ENCODE assay signal across 16 cellular contexts in the genomic region with DNA sequence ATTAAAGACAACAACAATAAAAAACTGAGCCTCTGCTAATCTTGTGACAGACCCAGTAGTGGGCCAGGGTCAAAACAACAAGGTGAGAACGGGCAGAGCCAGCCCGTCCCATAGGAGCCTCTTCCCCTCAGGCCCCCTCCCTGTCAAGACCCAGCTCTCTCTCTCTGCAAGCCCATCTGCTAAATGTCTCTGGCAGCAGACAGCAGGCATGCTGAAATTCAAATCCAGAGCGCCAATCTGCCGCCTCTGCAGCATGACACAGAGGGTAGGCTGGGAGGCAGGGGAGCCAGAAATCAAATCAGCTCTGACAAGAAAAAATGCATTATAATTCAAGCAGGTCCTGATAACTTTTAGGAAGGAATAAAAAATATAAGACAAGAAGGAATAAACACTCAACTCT. TPM values are rescaled to one million over a fixed set of nuclear protein-coding genes. Genes with fewer than 3 reads are reported as not detected.
DNase-seq lines count a peak whose midpoint lies in the region; ATAC-seq and TF ChIP-seq lines count a peak whose summit lies in the region.
"Had no signal": no experiment of that assay in that cellular context is flagged by ENCODE, and none has a peak within 500 bp of the region (broad histone marks: within the 10 kb centered on the region; RNA-seq: fewer than 3 reads in every experiment).

No MANE protein-coding gene starts in this region.

- no peaks in the 10 kb centered on the region for H4K20me1 ChIP-seq in PC-3 (ENCODE audit: low read length)
- H4K20me1 ChIP-seq: BLaER1 had no signal

- DNase-seq in GM03348 (ENCODE audit: low spot score) = peak; percentile 62
- peak; percentile 62 for DNase-seq in NCI-H524 treated with DMSO at 0.1 percent for 48 hours (lab: John Stamatoyannopoulos, UW)
- peak; percentile 78 for DNase-seq in glutamatergic neuron
- peak; percentile 66 for DNase-seq in putamen (ENCODE audit: low spot score)
- no peak for DNase-seq in activated CD4-positive, alpha-beta T cell treated with anti-CD3 and anti-CD28 coated beads, Interleukin-2, amount 10 ng/mL, durations not matched to agents 7 days and 5 days
- DNase-seq in COR-L47 (lab: John Stamatoyannopoulos, UW) = no peak
- no peak for DNase-seq in PC-3
- DNase-seq: activated CD8-positive, alpha-beta memory T cell treated with anti-CD3 and anti-CD28 coated beads, Interleukin-2, amount 50 U/mL, for 48 hours; activated naive CD8-positive, alpha-beta T cell treated with anti-CD3 and anti-CD28 coated beads, Interleukin-2, amount 50 U/mL, for 24 hours; cortex of kidney; NCI-H510A; retina; stimulated activated naive CD4-positive, alpha-beta T cell treated with Interleukin-2 at 50 U/mL for 16 hours had no signal

- H3K4me3 Mint-ChIP-seq in glutamatergic neuron (ENCODE audit: unreplicated experiment) = peak overlapping the region; percentile 68
- no peak overlapping the region for H3K4me3 Mint-ChIP-seq in activated CD4-positive, alpha-beta T cell treated with anti-CD3 and anti-CD28 coated beads, Interleukin-2, amount 10 ng/mL, durations not matched to agents 7 days and 5 days
- H3K4me3 Mint-ChIP-seq: activated naive CD8-positive, alpha-beta T cell treated with anti-CD3 and anti-CD28 coated beads, Interleukin-2, amount 50 U/mL, for 24 hours had no signal

- no peak overlapping the region for H3K4me2 ChIP-seq in PC-3 (ENCODE audit: low read length)
- H3K4me2 ChIP-seq: BLaER1 had no signal

- H3K27ac Mint-ChIP-seq in glutamatergic neuron (ENCODE audit: unreplicated experiment) = peak overlapping the region; percentile 96
- no peak overlapping the region for H3K27ac Mint-ChIP-seq in activated CD4-positive, alpha-beta T cell treated with anti-CD3 and anti-CD28 coated beads, Interleukin-2, amount 10 ng/mL, durations not matched to agents 7 days and 5 days
- H3K27ac Mint-ChIP-seq: activated naive CD8-positive, alpha-beta T cell treated with anti-CD3 and anti-CD28 coated beads, Interleukin-2, amount 50 U/mL, for 24 hours had no signal

- intact Hi-C loops in PC-3 (cut with micrococcal nuclease) = no loop called here

- POLR2A ChIA-PET in activated CD4-positive, alpha-beta T cell treated with anti-CD3 and anti-CD28 coated beads, Interleukin-2, amount 10 ng/mL, durations not matched to agents 7 days and 5 days (lab: Charles Lee) = no interaction called here
- POLR2A ChIA-PET in PC-3 (lab: Charles Lee; ENCODE audit: unreplicated experiment) = no interaction called here

- ATAC-seq in HG03354 (IDR thresholded peaks at IDR 0.05; ENCODE audit: poor library complexity, severe bottlenecking, unreplicated experiment) (no peak), PC-3 (no peak)

- no peak overlapping the region for H2AFZ ChIP-seq in PC-3 (ENCODE audit: low read length)

- H3K9me3 Mint-ChIP-seq in glutamatergic neuron (ENCODE audit: unreplicated experiment) = peaks cover 10% of the 10 kb centered on the region
- no peaks in the 10 kb centered on the region for H3K9me3 Mint-ChIP-seq in activated CD4-positive, alpha-beta T cell treated with anti-CD3 and anti-CD28 coated beads, Interleukin-2, amount 10 ng/mL, durations not matched to agents 7 days and 5 days
- H3K9me3 Mint-ChIP-seq: activated naive CD8-positive, alpha-beta T cell treated with anti-CD3 and anti-CD28 coated beads, Interleukin-2, amount 50 U/mL, for 24 hours had no signal

- H3K36me3 ChIP-seq in PC-3 (ENCODE audit: low read depth, low read length) = no peaks in the 10 kb centered on the region
- H3K36me3 ChIP-seq: BLaER1 had no signal

- peaks cover 4% of the 10 kb centered on the region for H3K27me3 Mint-ChIP-seq in glutamatergic neuron (ENCODE audit: unreplicated experiment)
- peaks cover 7% of the 10 kb centered on the region for H3K27me3 Mint-ChIP-seq in activated CD4-positive, alpha-beta T cell treated with anti-CD3 and anti-CD28 coated beads, Interleukin-2, amount 10 ng/mL, durations not matched to agents 7 days and 5 days
- H3K27me3 Mint-ChIP-seq: activated naive CD8-positive, alpha-beta T cell treated with anti-CD3 and anti-CD28 coated beads, Interleukin-2, amount 50 U/mL, for 24 hours had no signal

- no TSS peak for BruUV-seq in PC-3 (replicated peaks; lab: Mats Ljungman, UMichigan)

- CTCF ChIA-PET in activated CD4-positive, alpha-beta T cell treated with anti-CD3 and anti-CD28 coated beads, Interleukin-2, amount 10 ng/mL, durations not matched to agents 7 days and 5 days (lab: Charles Lee) = no interaction called here
- CTCF ChIA-PET in PC-3 (lab: Charles Lee) = no interaction called here

- no peaks in the 10 kb centered on the region for H3K79me2 ChIP-seq in PC-3 (ENCODE audit: low read length)

- no peaks in the 10 kb centered on the region for H3K9me2 ChIP-seq in PC-3 (replicated peaks; ENCODE audit: low read length)

- no peaks in the 10 kb centered on the region for H3K27me3 ChIP-seq in PC-3 (ENCODE audit: low read length)
- H3K27me3 ChIP-seq: BLaER1 had no signal

- peaks cover 61% of the 10 kb centered on the region for H3K4me1 Mint-ChIP-seq in glutamatergic neuron (ENCODE audit: low read depth, unreplicated experiment)
- H3K4me1 Mint-ChIP-seq in activated CD4-positive, alpha-beta T cell treated with anti-CD3 and anti-CD28 coated beads, Interleukin-2, amount 10 ng/mL, durations not matched to agents 7 days and 5 days = no peaks in the 10 kb centered on the region

- H3K4me1 ChIP-seq in PC-3 (ENCODE audit: insufficient read depth, low read length) = peaks cover 10% of the 10 kb centered on the region
- H3K4me1 ChIP-seq: BLaER1 had no signal

- no peak overlapping the region for H3K27ac ChIP-seq in PC-3 (ENCODE audit: low read length)
- H3K27ac ChIP-seq: BLaER1 had no signal

- no peaks in the 10 kb centered on the region for H3F3A ChIP-seq in PC-3 (ENCODE audit: low read length, unreplicated experiment)

- no peaks in the 10 kb centered on the region for H3K9me3 ChIP-seq in PC-3 (ENCODE audit: low read length)
- H3K9me3 ChIP-seq: BLaER1 had no signal

- H3K9ac ChIP-seq in PC-3 (ENCODE audit: low read length) = no peak overlapping the region
- H3K9ac ChIP-seq: BLaER1 had no signal

- H3K36me3 Mint-ChIP-seq in glutamatergic neuron (ENCODE audit: unreplicated experiment) = no peaks in the 10 kb centered on the region
- H3K36me3 Mint-ChIP-seq in activated CD4-positive, alpha-beta T cell treated with anti-CD3 and anti-CD28 coated beads, Interleukin-2, amount 10 ng/mL, durations not matched to agents 7 days and 5 days (ENCODE audit: low read depth) = no peaks in the 10 kb centered on the region

- TF ChIP-seq CTCF in glutamatergic neuron (IDR thresholded peaks at IDR 0.05; ENCODE audit: partially characterized antibody, unreplicated experiment) (no peak), PC-3 (conservative IDR thresholded peaks at IDR 0.05; ENCODE audit: low read depth, low read length) (no peak)

- no peak overlapping the region for H3K4me3 ChIP-seq in PC-3 (ENCODE audit: low read length)
- H3K4me3 ChIP-seq: BLaER1 had no signal

RNA-seq across cellular contexts. Expression of gene METTL24, which starts 26.3 kb away (rescaled TPM):
- 1.5 TPM for total RNA-seq in glutamatergic neuron (ENCODE audit: unreplicated experiment)
- total RNA-seq in activated CD4-positive, alpha-beta T cell treated with anti-CD3 and anti-CD28 coated beads, Interleukin-2, amount 10 ng/mL, durations not matched to agents 7 days and 5 days = not detected
- not detected in 2 replicates for total RNA-seq in PC-3 (2014; rRNA removed)
- total RNA-seq: MCF 10A had no signal

Comparison
In these comparisons a context has a peak if more than half of its experiments do, and no peak if none do; other contexts are left out.
1. DNase-seq: peak in GM03348 (single experiment), NCI-H524 treated with DMSO at 0.1 percent for 48 hours (single experiment), glutamatergic neuron (single experiment) and putamen (single experiment); none in activated CD4-positive, alpha-beta T cell treated with anti-CD3 and anti-CD28 coated beads, Interleukin-2, amount 10 ng/mL, durations not matched to agents 7 days and 5 days (single experiment), COR-L47 (single experiment) and PC-3 (single experiment).